In the genomic region with DNA sequence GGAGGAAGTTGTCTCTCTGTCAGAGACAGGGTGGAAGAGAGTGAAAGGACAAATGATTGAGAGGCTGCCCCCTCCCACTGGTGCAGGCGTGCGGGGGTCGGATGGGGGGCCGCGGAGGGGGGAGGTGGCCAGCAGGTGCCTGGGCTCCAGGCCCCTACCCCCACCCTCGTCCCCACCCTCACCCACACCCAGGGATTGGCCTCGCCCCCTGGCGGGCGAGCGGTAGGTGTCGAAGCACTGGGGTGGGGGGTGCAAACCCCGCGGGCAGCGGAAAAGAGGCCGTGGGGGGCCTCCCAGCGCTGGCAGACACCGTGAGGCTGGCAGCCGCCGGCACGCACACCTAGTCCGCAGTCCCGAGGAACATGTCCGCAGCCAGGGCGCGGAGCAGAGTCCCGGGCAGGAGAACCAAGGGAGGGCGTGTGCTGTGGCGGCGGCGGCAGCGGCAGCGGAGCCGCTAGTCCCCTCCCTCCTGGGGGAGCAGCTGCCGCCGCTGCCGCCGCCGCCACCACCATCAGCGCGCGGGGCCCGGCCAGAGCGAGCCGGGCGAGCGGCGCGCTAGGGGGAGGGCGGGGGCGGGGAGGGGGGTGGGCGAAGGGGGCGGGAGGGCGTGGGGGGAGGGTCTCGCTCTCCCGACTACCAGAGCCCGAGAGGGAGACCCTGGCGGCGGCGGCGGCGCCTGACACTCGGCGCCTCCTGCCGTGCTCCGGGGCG, we compare ENCODE assay signal across 1 cellular context.
TF ChIP-seq lines count a peak whose summit lies in the region.

A gene (plus strand): TSS at position 682 of the 711 bp plus-strand sequence. CDS start 32 bp downstream, outside the sequence.

TF ChIP-seq in K562, 482 proteins besides CTCF, POLR2A, EP300 and RAD21 (continued from another document):
- TF ChIP-seq KLF6 (CRISPR knock-in tag; IDR thresholded peaks at IDR 0.05; ENCODE audit: borderline replicate concordance), result peak; percentile 60; the same call in 1 of the 2 replicates
